ENCODE assay signal across 26 cellular contexts in the genomic region with DNA sequence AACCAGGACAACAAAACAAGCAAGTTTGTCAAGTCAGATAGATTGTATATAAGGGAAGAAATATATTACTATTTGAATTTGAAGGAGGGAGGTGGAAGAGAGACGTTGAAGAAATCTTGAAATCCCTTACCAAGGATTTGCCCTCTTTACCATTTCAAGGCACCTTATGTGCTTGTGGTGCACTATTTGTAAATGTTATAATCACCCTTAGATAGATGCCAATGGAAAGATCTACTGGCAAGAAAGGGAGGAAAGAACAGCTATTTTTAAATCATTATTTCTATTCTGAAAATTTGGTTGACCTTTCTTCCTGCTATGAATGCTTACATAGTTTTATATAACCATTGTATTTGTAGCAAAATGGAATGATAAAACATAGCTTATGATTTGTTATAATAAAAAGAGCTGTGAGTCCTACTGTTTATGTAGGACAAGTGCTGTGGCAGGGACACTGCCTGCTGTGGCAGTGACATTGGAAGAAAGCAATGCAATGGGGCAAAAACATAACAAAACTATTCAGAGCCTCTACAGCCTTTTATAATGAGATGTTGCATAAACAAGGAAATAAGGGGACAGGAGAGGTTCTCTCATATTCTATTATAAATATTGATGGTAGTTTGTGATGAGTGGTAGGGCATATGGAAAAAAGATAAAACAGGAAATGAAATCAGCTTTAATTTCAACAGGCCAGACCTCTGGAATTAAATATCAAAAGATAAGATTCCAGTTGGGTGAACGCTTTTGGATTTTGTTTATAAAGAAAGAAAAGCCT.
DNase-seq lines count a peak whose midpoint lies in the region; ATAC-seq and TF ChIP-seq lines count a peak whose summit lies in the region.
"Had no signal": no experiment of that assay in that cellular context is flagged by ENCODE, and none has a peak within 500 bp of the region (broad histone marks: within the 10 kb centered on the region; RNA-seq: fewer than 3 reads in every experiment).

No MANE protein-coding gene starts in this region.

- H3K27ac ChIP-seq in GM23248: no peak overlapping the region
- H3K27ac ChIP-seq in Panc1 (ENCODE audit: low read length): peak overlapping the region; percentile 74; the same call in 1 of the 2 replicates
- H3K27ac ChIP-seq in testis: peak overlapping the region; percentile 14 to 71
- no peak overlapping the region for H3K27ac ChIP-seq in upper lobe of left lung
- H3K27ac ChIP-seq: body of pancreas, lower lobe of right lung, SJSA1 had no signal

- in situ Hi-C loops in GM23248 (cut with MboI): no loop called here
- in situ Hi-C loops in Panc1 (cut with HindIII; ENCODE audit: low pct_unique_long_range_greater_than_20kb, low sequenced_read_pairs): no loop called here

- TF ChIP-seq POLR2A in testis (IDR thresholded peaks at IDR 0.05): no peak
- TF ChIP-seq POLR2A in upper lobe of left lung (IDR thresholded peaks at IDR 0.05): no peak

- POLR2A ChIA-PET in Panc1 (lab: Charles Lee): no interaction called here

- H3K27me3 ChIP-seq in GM23248 (replicated peaks; ENCODE audit: insufficient read depth) (no peaks in the 10 kb centered on the region), Panc1 (ENCODE audit: control insufficient read depth, insufficient read depth, low read length) (no peaks in the 10 kb centered on the region), testis (no peaks in the 10 kb centered on the region), upper lobe of left lung (no peaks in the 10 kb centered on the region)
- H3K27me3 ChIP-seq: body of pancreas, SJSA1 had no signal

- H3K4me2 ChIP-seq in GM23248 (ENCODE audit: unreplicated experiment): no peak overlapping the region

- H3K79me2 ChIP-seq in GM23248 (ENCODE audit: insufficient read depth): no peaks in the 10 kb centered on the region

- no TSS peak for BruUV-seq in Panc1 (replicated peaks; lab: Mats Ljungman, UMichigan)

- DNase-seq in GM23248: no peak
- no peak for DNase-seq in Panc1 (ENCODE audit: low read depth, low spot score)
- DNase-seq in iris pigment epithelial cell (ENCODE audit: low read depth): peak; percentile 25
- DNase-seq in testis: peak; percentile 26
- no peak for DNase-seq in upper lobe of left lung
- no peak for DNase-seq in NCI-H2029 treated with DMSO at 0.1 percent for 48 hours (lab: John Stamatoyannopoulos, UW)
- DNase-seq in SKM-1 treated with dmso at 0.1 percent for 144 hours (lab: John Stamatoyannopoulos, UW; ENCODE audit: unreplicated experiment): no peak
- DNase-seq: activated CD4-positive, alpha-beta memory T cell treated with anti-CD3 and anti-CD28 coated beads for 36 hours; activated CD4-positive, CD25-positive, alpha-beta regulatory T cell treated with anti-CD3 and anti-CD28 coated beads, Interleukin-2, amount 50 U/mL, for 72 hours; activated naive CD4-positive, alpha-beta T cell treated with anti-CD3 and anti-CD28 coated beads for 36 hours; body of pancreas; Calu3; DND-41; lower lobe of right lung; MV-4-11; naive thymus-derived CD4-positive, alpha-beta T cell; NCI-H146; NCI-H446; NCI-H82; nucleus accumbens; small intestine; stimulated activated CD4-positive, alpha-beta T cell treated with anti-CD3 and anti-CD28 coated beads, Interleukin-1b, Interleukin-23, amount 100 ng/mL, for 48 hours; stimulated activated naive CD4-positive, alpha-beta T cell treated with Interleukin-2 at 50 U/mL for 16 hours had no signal

- H4K20me1 ChIP-seq in GM23248 (ENCODE audit: insufficient read depth): no peaks in the 10 kb centered on the region

- H3K4me1 ChIP-seq in GM23248 (ENCODE audit: insufficient read depth): peaks cover 11% of the 10 kb centered on the region
- H3K4me1 ChIP-seq in Panc1 (ENCODE audit: control insufficient read depth, insufficient read depth, low read length): peaks cover 3% of the 10 kb centered on the region; the same call in 1 of the 2 replicates
- peaks cover 10% of the 10 kb centered on the region for H3K4me1 ChIP-seq in testis
- no peaks in the 10 kb centered on the region for H3K4me1 ChIP-seq in upper lobe of left lung
- H3K4me1 ChIP-seq: body of pancreas, lower lobe of right lung, SJSA1 had no signal

- intact Hi-C loops in Panc1 (cut with micrococcal nuclease; ENCODE audit: unreplicated experiment) (no loop called here), testis (cut with DNase I; ENCODE audit: low total_unique reads) (no loop called here)

- CTCF ChIA-PET in Panc1 (lab: Charles Lee): no interaction called here

- no peaks in the 10 kb centered on the region for H3K9me2 ChIP-seq in GM23248 (ENCODE audit: insufficient read depth)

- no peak for TF ChIP-seq EP300 in upper lobe of left lung (IDR thresholded peaks at IDR 0.05)

- WGBS in GM23248 (ENCODE audit: low coverage in 1 of 2, low lambda C conversion rate in 2 of 2, missing lambda C conversion rate in 2 of 2), 2 experiments: 81 to 94% methylated on average over 2 of the region's 2 CpGs
- 54 to 58% methylated on average over 2 of the region's 2 CpGs for WGBS in testis, 2 donors
- 61 to 68% methylated on average over 2 of the region's 2 CpGs for WGBS in upper lobe of left lung, 2 donors

- no peaks in the 10 kb centered on the region for H3K36me3 ChIP-seq in GM23248 (ENCODE audit: low read depth)
- no peaks in the 10 kb centered on the region for H3K36me3 ChIP-seq in Panc1 (ENCODE audit: control insufficient read depth, insufficient read depth, low read length)
- no peaks in the 10 kb centered on the region for H3K36me3 ChIP-seq in testis (ENCODE audit: low read depth, missing control alignments)
- H3K36me3 ChIP-seq in upper lobe of left lung: no peaks in the 10 kb centered on the region
- H3K36me3 ChIP-seq: lower lobe of right lung, SJSA1 had no signal

- peak overlapping the region; percentile 32; the same call in 1 of the 2 replicates for H2AFZ ChIP-seq in GM23248

- H3K4me3 ChIP-seq in GM23248 (no peak overlapping the region), Panc1 (ENCODE audit: low read depth in 2 of 2, low read length in 2 of 2) (no peak overlapping the region), testis (no peak overlapping the region), upper lobe of left lung (no peak overlapping the region)
- H3K4me3 ChIP-seq: body of pancreas, lower lobe of right lung, SJSA1 had no signal

- H3F3A ChIP-seq in GM23248 (ENCODE audit: insufficient read depth): no peaks in the 10 kb centered on the region

- no peaks in the 10 kb centered on the region for H3K9me3 ChIP-seq in GM23248 (ENCODE audit: low read depth)
- H3K9me3 ChIP-seq in Panc1 (ENCODE audit: control insufficient read depth, insufficient read depth, low read depth, low read length): no peaks in the 10 kb centered on the region
- H3K9me3 ChIP-seq in testis: no peaks in the 10 kb centered on the region
- H3K9me3 ChIP-seq in upper lobe of left lung: no peaks in the 10 kb centered on the region
- H3K9me3 ChIP-seq: body of pancreas, lower lobe of right lung, SJSA1 had no signal

- ATAC-seq in Panc1 (no peak), upper lobe of left lung (ENCODE audit: low FRiP score in 2 of 2) (no peak)
- ATAC-seq: body of pancreas; HCT116; HepG2; lower lobe of right lung; naive thymus-derived CD4-positive, alpha-beta T cell had no signal

- TF ChIP-seq CTCF in Panc1 (IDR thresholded peaks at IDR 0.05): no peak
- no peak for TF ChIP-seq CTCF in testis (IDR thresholded peaks at IDR 0.05)
- no peak for TF ChIP-seq CTCF in upper lobe of left lung (IDR thresholded peaks at IDR 0.05)

- H3K9ac ChIP-seq in GM23248: no peak overlapping the region

Comparison
In these comparisons a context has a peak if more than half of its experiments do, and no peak if none do; other contexts are left out.
1. DNase-seq: peak in iris pigment epithelial cell (single experiment) and testis (single experiment); none in GM23248 (single experiment), Panc1 (single experiment), upper lobe of left lung (0 of 2), NCI-H2029 treated with DMSO at 0.1 percent for 48 hours (single experiment) and SKM-1 treated with dmso at 0.1 percent for 144 hours (single experiment).
2. H3K27ac ChIP-seq: peak in Panc1 (single experiment) and testis (2 of 2); none in GM23248 (single experiment) and upper lobe of left lung (0 of 4).